Comparison of ENCODE assay signal across 16 cellular contexts in the genomic region with DNA sequence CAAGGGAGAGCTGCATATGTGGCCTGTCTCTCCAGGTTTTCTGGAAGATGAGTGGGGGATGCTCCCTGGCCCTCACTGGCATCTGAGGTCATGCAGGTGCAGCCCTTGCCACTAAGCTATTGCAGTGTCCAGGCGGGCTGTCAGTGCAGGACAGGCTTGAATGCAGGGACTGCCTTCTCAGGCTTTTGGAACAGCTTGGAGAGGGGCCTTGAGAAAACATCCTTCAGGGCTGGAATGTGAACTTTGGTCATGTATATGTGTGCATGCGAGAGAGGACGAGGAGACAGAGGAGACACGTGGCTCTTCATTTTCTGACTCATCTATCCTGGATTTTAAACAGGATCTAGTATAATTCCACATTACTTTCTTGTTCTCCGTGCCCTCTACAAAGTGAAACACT.
DNase-seq lines count a peak whose midpoint lies in the region; ATAC-seq and TF ChIP-seq lines count a peak whose summit lies in the region.
"Had no signal": no experiment of that assay in that cellular context is flagged by ENCODE, and none has a peak within 500 bp of the region (broad histone marks: within the 10 kb centered on the region; RNA-seq: fewer than 3 reads in every experiment).

No MANE protein-coding gene starts in this region.

- no peak overlapping the region for H3K23ac ChIP-seq in mesendoderm (ENCODE audit: low read length)

- H3K27me3 ChIP-seq in RWPE2 (ENCODE audit: insufficient read depth, poor library complexity, severe bottlenecking) (no peaks in the 10 kb centered on the region), mesendoderm (ENCODE audit: insufficient read depth, low read length, poor library complexity) (no peaks in the 10 kb centered on the region)
- H3K27me3 ChIP-seq: BLaER1 treated with 17β-estradiol and CSF1 and Interleukin-3, amounts not matched to agents 10 nM and 100 nM; pancreas had no signal

- no peak overlapping the region for H3K27ac ChIP-seq in RWPE2 (ENCODE audit: poor library complexity, severe bottlenecking)
- no peak overlapping the region for H3K27ac ChIP-seq in mesendoderm (ENCODE audit: low read depth, low read length)
- H3K27ac ChIP-seq: BLaER1 treated with 17β-estradiol and CSF1 and Interleukin-3, amounts not matched to agents 10 nM and 100 nM; pancreas had no signal

- H3K36me3 ChIP-seq in RWPE2 (ENCODE audit: low read depth) (no peaks in the 10 kb centered on the region), mesendoderm (ENCODE audit: control insufficient read depth, insufficient read depth, low read length) (no peaks in the 10 kb centered on the region)
- H3K36me3 ChIP-seq: BLaER1 treated with 17β-estradiol and CSF1 and Interleukin-3, amounts not matched to agents 10 nM and 100 nM; pancreas had no signal

- no peaks in the 10 kb centered on the region for H3K9me3 ChIP-seq in RWPE2 (ENCODE audit: severe bottlenecking)
- H3K9me3 ChIP-seq: BLaER1 treated with 17β-estradiol and CSF1 and Interleukin-3, amounts not matched to agents 10 nM and 100 nM; pancreas had no signal

- H4K8ac ChIP-seq in mesendoderm (ENCODE audit: low read depth, low read length), result no peak overlapping the region

- H2AK5ac ChIP-seq in mesendoderm (ENCODE audit: low read length), result no peak overlapping the region

- H3K4me3 Mint-ChIP-seq in activated naive CD4-positive, alpha-beta T cell treated with anti-CD3 and anti-CD28 coated beads, Interleukin-2, amount 10 ng/mL, durations not matched to agents 7 days and 5 days, result no peak overlapping the region
- H3K4me3 Mint-ChIP-seq: stimulated activated effector memory CD8-positive, alpha-beta T cell treated with anti-CD3 and anti-CD28 coated beads, Interleukin-12 subunit alpha, Interleukin-12 subunit beta, amount 100 ng/mL, for 72 hours had no signal

- no peaks in the 10 kb centered on the region for H3K9me3 Mint-ChIP-seq in activated naive CD4-positive, alpha-beta T cell treated with anti-CD3 and anti-CD28 coated beads, Interleukin-2, amount 10 ng/mL, durations not matched to agents 7 days and 5 days
- H3K9me3 Mint-ChIP-seq: stimulated activated effector memory CD8-positive, alpha-beta T cell treated with anti-CD3 and anti-CD28 coated beads, Interleukin-12 subunit alpha, Interleukin-12 subunit beta, amount 100 ng/mL, for 72 hours had no signal

- H4K5ac ChIP-seq in mesendoderm (ENCODE audit: low read length), result no peak overlapping the region

- CTCF ChIA-PET in activated naive CD4-positive, alpha-beta T cell treated with anti-CD3 and anti-CD28 coated beads, Interleukin-2, amount 10 ng/mL, durations not matched to agents 7 days and 5 days (lab: Charles Lee), result no interaction called here

- TF ChIP-seq CTCF in RWPE2 (IDR thresholded peaks at IDR 0.05; ENCODE audit: poor library complexity, severe bottlenecking), result no peak

- H2BK120ac ChIP-seq in mesendoderm (ENCODE audit: low read depth, low read length), result no peak overlapping the region

- H3K36me3 Mint-ChIP-seq in activated naive CD4-positive, alpha-beta T cell treated with anti-CD3 and anti-CD28 coated beads, Interleukin-2, amount 10 ng/mL, durations not matched to agents 7 days and 5 days, result peaks cover 6% of the 10 kb centered on the region
- H3K36me3 Mint-ChIP-seq: stimulated activated effector memory CD8-positive, alpha-beta T cell treated with anti-CD3 and anti-CD28 coated beads, Interleukin-12 subunit alpha, Interleukin-12 subunit beta, amount 100 ng/mL, for 72 hours had no signal

- no peak overlapping the region for H3K56ac ChIP-seq in mesendoderm (ENCODE audit: low read length)

- no peaks in the 10 kb centered on the region for H3K79me2 ChIP-seq in mesendoderm (ENCODE audit: control insufficient read depth, insufficient read depth, low read length)

- no CpG with 5 or more reads among the region's 5 CpGs for WGBS in mesendoderm (ENCODE audit: extremely low coverage, insufficient coverage, low lambda C conversion rate)

- H3K4me3 ChIP-seq in RWPE2 (ENCODE audit: severe bottlenecking) (no peak overlapping the region), mesendoderm (ENCODE audit: low read length) (no peak overlapping the region)
- H3K4me3 ChIP-seq: BLaER1 treated with 17β-estradiol and CSF1 and Interleukin-3, amounts not matched to agents 10 nM and 100 nM; pancreas had no signal

- no peak for DNase-seq in activated naive CD4-positive, alpha-beta T cell treated with anti-CD3 and anti-CD28 coated beads, Interleukin-2, amount 10 ng/mL, durations not matched to agents 7 days and 5 days
- no peak for DNase-seq in activated naive CD4-positive, alpha-beta T cell treated with anti-CD3 and anti-CD28 coated beads, Interleukin-2, amount 50 U/mL, for 16 hours
- DNase-seq in RWPE2 (ENCODE audit: low spot score) (peak; percentile 34), fibroblast of peridontal ligament (ENCODE audit: extremely low read depth) (peak; percentile 60), smooth muscle cell of the brain vasculature (ENCODE audit: low read depth, low spot score) (peak; percentile 20), middle frontal gyrus (ENCODE audit: extremely low spot score, low spot score) (no peak), mesendoderm (no peak), NCI-H2081 (lab: John Stamatoyannopoulos, UW) (no peak)
- DNase-seq: amygdala; effector CD8-positive, alpha-beta T cell; Kasumi-1; pancreas; stimulated activated CD4-positive, alpha-beta T cell treated with anti-CD3 and anti-CD28 coated beads, Interleukin-2, amount 100 ng/mL, for 24 hours; T-helper 9 cell had no signal

- peaks cover 89% of the 10 kb centered on the region for H3K4me1 Mint-ChIP-seq in activated naive CD4-positive, alpha-beta T cell treated with anti-CD3 and anti-CD28 coated beads, Interleukin-2, amount 10 ng/mL, durations not matched to agents 7 days and 5 days

- H2BK15ac ChIP-seq in mesendoderm (replicated peaks; ENCODE audit: low read depth), result no peak overlapping the region

- no peak overlapping the region for H3K4ac ChIP-seq in mesendoderm (ENCODE audit: low read depth, low read length)

- no peak overlapping the region for H3K18ac ChIP-seq in mesendoderm (ENCODE audit: low read length)

- ATAC-seq in RWPE2 (ENCODE audit: low read depth), result peak; percentile 26
- ATAC-seq: pancreas had no signal

- no peak overlapping the region for H3K9ac ChIP-seq in mesendoderm (ENCODE audit: low read length)
- H3K9ac ChIP-seq: BLaER1 treated with 17β-estradiol and CSF1 and Interleukin-3, amounts not matched to agents 10 nM and 100 nM had no signal

- no peaks in the 10 kb centered on the region for H3K79me1 ChIP-seq in mesendoderm (ENCODE audit: low read length)

- H3K27ac Mint-ChIP-seq in activated naive CD4-positive, alpha-beta T cell treated with anti-CD3 and anti-CD28 coated beads, Interleukin-2, amount 10 ng/mL, durations not matched to agents 7 days and 5 days, result peak overlapping the region; percentile 92

- H3K27me3 Mint-ChIP-seq in activated naive CD4-positive, alpha-beta T cell treated with anti-CD3 and anti-CD28 coated beads, Interleukin-2, amount 10 ng/mL, durations not matched to agents 7 days and 5 days, result peaks cover 20% of the 10 kb centered on the region

- no peak overlapping the region for H3K4me2 ChIP-seq in mesendoderm (ENCODE audit: low read length)

- no peak overlapping the region for H2BK5ac ChIP-seq in mesendoderm (ENCODE audit: low read length)

- peaks cover 24% of the 10 kb centered on the region for H3K4me1 ChIP-seq in RWPE2 (ENCODE audit: insufficient read depth, poor library complexity, severe bottlenecking)
- H3K4me1 ChIP-seq in mesendoderm (ENCODE audit: control insufficient read depth, low read depth, low read length), result peaks cover 2% of the 10 kb centered on the region
- H3K4me1 ChIP-seq: pancreas had no signal

Comparison
In these comparisons a context has a peak if more than half of its experiments do, and no peak if none do; other contexts are left out.
1. DNase-seq: peak in RWPE2 (single experiment), fibroblast of peridontal ligament (single experiment) and smooth muscle cell of the brain vasculature (single experiment); none in activated naive CD4-positive, alpha-beta T cell treated with anti-CD3 and anti-CD28 coated beads, Interleukin-2, amount 10 ng/mL, durations not matched to agents 7 days and 5 days (single experiment), activated naive CD4-positive, alpha-beta T cell treated with anti-CD3 and anti-CD28 coated beads, Interleukin-2, amount 50 U/mL, for 16 hours (single experiment), middle frontal gyrus (single experiment), mesendoderm (single experiment) and NCI-H2081 (0 of 2).